In the genomic region with DNA sequence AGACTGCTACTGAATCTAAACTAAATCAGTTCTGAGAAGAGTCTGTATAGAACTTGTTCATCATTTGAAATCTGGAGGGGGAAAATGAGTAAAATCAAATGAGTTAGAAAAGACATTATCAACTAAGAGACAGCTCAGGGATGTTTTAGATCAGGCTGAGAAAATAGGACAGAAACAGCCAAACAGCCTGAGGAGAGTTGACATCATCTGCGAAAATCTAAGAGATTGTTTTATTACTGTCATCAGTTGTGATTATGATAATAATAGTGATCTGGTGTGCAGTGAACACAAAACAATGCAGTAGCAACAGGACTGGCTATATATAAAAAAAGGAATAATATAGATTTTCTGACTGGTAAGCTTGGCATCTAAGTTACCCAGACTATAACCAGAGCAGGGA, we compare ENCODE assay signal across 1 cellular context.
TF ChIP-seq lines count a peak whose summit lies in the region.

No MANE protein-coding gene starts in this region.

TF ChIP-seq in SK-N-SH treated with all-trans-retinoic acid at 6 μM for 48 hours, 23 proteins besides CTCF, POLR2A, EP300 and RAD21 (continued from another document):
- TF ChIP-seq, protein P1, sequence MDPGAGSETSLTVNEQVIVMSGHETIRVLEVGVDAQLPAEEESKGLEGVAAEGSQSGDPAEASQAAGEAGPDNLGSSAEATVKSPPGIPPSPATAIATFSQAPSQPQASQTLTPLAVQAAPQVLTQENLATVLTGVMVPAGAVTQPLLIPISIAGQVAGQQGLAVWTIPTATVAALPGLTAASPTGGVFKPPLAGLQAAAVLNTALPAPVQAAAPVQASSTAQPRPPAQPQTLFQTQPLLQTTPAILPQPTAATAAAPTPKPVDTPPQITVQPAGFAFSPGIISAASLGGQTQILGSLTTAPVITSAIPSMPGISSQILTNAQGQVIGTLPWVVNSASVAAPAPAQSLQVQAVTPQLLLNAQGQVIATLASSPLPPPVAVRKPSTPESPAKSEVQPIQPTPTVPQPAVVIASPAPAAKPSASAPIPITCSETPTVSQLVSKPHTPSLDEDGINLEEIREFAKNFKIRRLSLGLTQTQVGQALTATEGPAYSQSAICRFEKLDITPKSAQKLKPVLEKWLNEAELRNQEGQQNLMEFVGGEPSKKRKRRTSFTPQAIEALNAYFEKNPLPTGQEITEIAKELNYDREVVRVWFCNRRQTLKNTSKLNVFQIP (CRISPR knock-in tag; IDR thresholded peaks at IDR 0.05; ENCODE audit: borderline replicate concordance, low read depth): no peak
